Comparison of ENCODE assay signal across 25 cellular contexts in the genomic region with DNA sequence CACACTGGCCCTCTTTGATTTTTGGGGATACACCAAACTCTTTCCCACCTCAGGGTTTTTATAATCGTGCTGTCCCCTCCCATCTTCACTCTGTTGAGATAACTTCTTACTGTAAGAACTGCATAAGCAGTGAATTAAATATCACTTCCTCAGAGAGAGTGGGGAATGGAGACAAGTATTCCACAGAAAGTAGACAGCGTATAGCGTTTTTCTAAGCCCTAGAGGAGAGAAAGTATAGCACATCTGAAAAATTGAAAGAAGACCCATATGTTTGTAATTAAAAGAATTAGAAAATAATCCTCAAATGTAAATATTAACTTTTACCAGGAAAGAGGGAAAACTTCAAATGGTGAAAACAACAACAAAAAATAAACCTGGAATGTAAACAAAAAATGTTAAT.
"Had no signal": no experiment of that assay in that cellular context is flagged by ENCODE, and none has a peak within 500 bp of the region (broad histone marks: within the 10 kb centered on the region; RNA-seq: fewer than 3 reads in every experiment).

No MANE protein-coding gene starts in this region.

- H3K4me3 Mint-ChIP-seq: dendritic cell treated with granulocyte-macrophage colony-stimulating factor and Interleukin-4, amounts not matched to agents 40 ng/mL and 50 ng/mL, for 4 days; effector memory CD8-positive, alpha-beta T cell; memory B cell; naive B cell; nephron; stimulated activated memory B cell treated with anti-CD40 and anti-IgM and Interleukin-4, amounts not matched to agents 10 μg/mL and 1 μg/mL and 100 μg/mL, for 72 hours; stimulated activated naive CD8-positive, alpha-beta T cell treated with anti-CD3 and anti-CD28 coated beads, Interleukin-15, Interleukin-2, amounts not matched to agents 100 ng/mL and 50 ng/mL, for 24 hours had no signal

- H3K27me3 ChIP-seq: hepatocyte, right lobe of liver, spleen, tibial artery, upper lobe of right lung, vagina had no signal

- H3K27ac ChIP-seq: hepatocyte, left ventricle myocardium inferior, lower lobe of right lung, psoas muscle, right lobe of liver, spleen, tibial artery, upper lobe of right lung, vagina had no signal

- ATAC-seq: effector memory CD8-positive, alpha-beta T cell; left cardiac atrium; lower lobe of right lung; psoas muscle; right lobe of liver; stimulated activated memory B cell treated with anti-CD40 and anti-IgM and Interleukin-4, amounts not matched to agents 10 μg/mL and 1 μg/mL and 100 μg/mL, for 72 hours; upper lobe of right lung had no signal

- H3K4me3 ChIP-seq: hepatocyte, left ventricle myocardium inferior, lower lobe of right lung, psoas muscle, right lobe of liver, spleen, tibial artery, upper lobe of right lung, vagina had no signal

- H3K9me3 Mint-ChIP-seq: dendritic cell treated with granulocyte-macrophage colony-stimulating factor and Interleukin-4, amounts not matched to agents 40 ng/mL and 50 ng/mL, for 4 days; effector memory CD8-positive, alpha-beta T cell; memory B cell; naive B cell; nephron; stimulated activated memory B cell treated with anti-CD40 and anti-IgM and Interleukin-4, amounts not matched to agents 10 μg/mL and 1 μg/mL and 100 μg/mL, for 72 hours; stimulated activated naive CD8-positive, alpha-beta T cell treated with anti-CD3 and anti-CD28 coated beads, Interleukin-15, Interleukin-2, amounts not matched to agents 100 ng/mL and 50 ng/mL, for 24 hours had no signal

- FAIRE-seq: colon had no signal

- H3K4me1 ChIP-seq: left ventricle myocardium inferior, lower lobe of right lung, psoas muscle, right lobe of liver, spleen, tibial artery, upper lobe of right lung, vagina had no signal

- H3K9me3 ChIP-seq: left ventricle myocardium inferior, lower lobe of right lung, psoas muscle, right lobe of liver, spleen, tibial artery, upper lobe of right lung, vagina had no signal

- DNase-seq: effector memory CD8-positive, alpha-beta T cell; head of caudate nucleus; kidney; left cardiac atrium; left ventricle myocardium inferior; lower lobe of right lung; naive B cell; occipital lobe; psoas muscle; retina; right lobe of liver; spleen; stimulated activated CD4-positive, alpha-beta T cell treated with anti-CD3 and anti-CD28 coated beads, Interleukin-15, amount 100 ng/mL, for 24 hours; stimulated activated CD4-positive, alpha-beta T cell treated with anti-CD3 and anti-CD28 coated beads, Interleukin-1b, Interleukin-23, amount 100 ng/mL, for 48 hours; stimulated activated CD4-positive, alpha-beta T cell treated with anti-CD3 and anti-CD28 coated beads, Interleukin-4, amount 100 ng/mL, for 24 hours; tibial artery; upper lobe of right lung had no signal

- H3K27ac Mint-ChIP-seq: dendritic cell treated with granulocyte-macrophage colony-stimulating factor and Interleukin-4, amounts not matched to agents 40 ng/mL and 50 ng/mL, for 4 days; effector memory CD8-positive, alpha-beta T cell; memory B cell; nephron; stimulated activated memory B cell treated with anti-CD40 and anti-IgM and Interleukin-4, amounts not matched to agents 10 μg/mL and 1 μg/mL and 100 μg/mL, for 72 hours; stimulated activated naive CD8-positive, alpha-beta T cell treated with anti-CD3 and anti-CD28 coated beads, Interleukin-15, Interleukin-2, amounts not matched to agents 100 ng/mL and 50 ng/mL, for 24 hours had no signal

- H3K27me3 Mint-ChIP-seq: dendritic cell treated with granulocyte-macrophage colony-stimulating factor and Interleukin-4, amounts not matched to agents 40 ng/mL and 50 ng/mL, for 4 days; effector memory CD8-positive, alpha-beta T cell; memory B cell; naive B cell; stimulated activated memory B cell treated with anti-CD40 and anti-IgM and Interleukin-4, amounts not matched to agents 10 μg/mL and 1 μg/mL and 100 μg/mL, for 72 hours; stimulated activated naive CD8-positive, alpha-beta T cell treated with anti-CD3 and anti-CD28 coated beads, Interleukin-15, Interleukin-2, amounts not matched to agents 100 ng/mL and 50 ng/mL, for 24 hours had no signal

- H3K4me1 Mint-ChIP-seq: memory B cell; naive B cell; nephron; stimulated activated memory B cell treated with anti-CD40 and anti-IgM and Interleukin-4, amounts not matched to agents 10 μg/mL and 1 μg/mL and 100 μg/mL, for 72 hours had no signal
